Comparison of ENCODE assay signal across 10 cellular contexts in genomic region chr7:2530968-2531797, GRCh38. TPM values are rescaled to one million over a fixed set of nuclear protein-coding genes. Genes with fewer than 3 reads are reported as not detected.
A peak's percentile ranks its signal among the peaks of the same experiment; 100 is the strongest.
DNase-seq lines count a peak whose midpoint lies in the region; ATAC-seq, FAIRE-seq and TF ChIP-seq lines count a peak whose summit lies in the region.
"Not testable (repeated sequence)": the region's sequence is repeated elsewhere in the genome, so short reads cannot be mapped to it uniquely, and the experiment has no call there.
"Had no signal": no experiment of that assay in that cellular context is flagged by ENCODE, and none has a peak within 500 bp of the region (broad histone marks: within the 10 kb centered on the region; RNA-seq: fewer than 3 reads in every experiment).

No MANE protein-coding gene starts in this region.

- H2AFZ ChIP-seq in HCT116 (ENCODE audit: low read depth, low read length, poor library complexity, severe bottlenecking); K562 (ENCODE audit: low read depth, low read length); mesenchymal stem cell (ENCODE audit: low read depth, low read length): not testable (repeated sequence)

- in situ Hi-C loops in K562 (cut with MboI) = not testable (repeated sequence)

- not testable (repeated sequence) for H3K9me1 ChIP-seq in K562 (ENCODE audit: control insufficient read depth, insufficient read depth, low read length)

- not testable (repeated sequence) for H3K79me1 ChIP-seq in mesenchymal stem cell (replicated peaks; ENCODE audit: low read length, poor library complexity, severe bottlenecking)

- peak overlapping the region; percentile 78; the same call in 2 of the 3 replicates for H3K4me2 ChIP-seq in A549
- peak overlapping the region; percentile 56 for H3K4me2 ChIP-seq in HCT116 (ENCODE audit: low read length)
- H3K4me2 ChIP-seq in K562 (ENCODE audit: insufficient read depth, low read length); mesenchymal stem cell (ENCODE audit: low read length, poor library complexity, severe bottlenecking): not testable (repeated sequence)

- not testable (repeated sequence) for H3K27me3 ChIP-seq in HCT116 (ENCODE audit: insufficient read depth, low read length); K562 (ENCODE audit: control insufficient read depth in 2 of 2, insufficient read depth in 2 of 2, low read length in 2 of 2); mesenchymal stem cell (ENCODE audit: control insufficient read depth in 1 of 2, insufficient read depth in 1 of 2, low read length in 2 of 2)
- peaks cover 55% of the 10 kb centered on the region for H3K27me3 ChIP-seq in gastroesophageal sphincter

- DNase-seq in A549 (ENCODE audit: low read depth in 1 of 2, low spot score in 1 of 2); HCT116 (ENCODE audit: low read depth, low spot score); activated CD8-positive, alpha-beta T cell treated with anti-CD3 and anti-CD28 coated beads for 36 hours; K562 (ENCODE audit: extremely low read depth in 1 of 4, low spot score in 3 of 4); mesenchymal stem cell: not testable (repeated sequence)
- DNase-seq in NK-92 treated with Interleukin-12 subunit alpha and Interleukin-12 subunit beta, amount 100 ng/mL, for 24 hours (lab: John Stamatoyannopoulos, UW) = peak; percentile 23

- H2AK5ac ChIP-seq in mesenchymal stem cell (ENCODE audit: low read length, severe bottlenecking) = peak overlapping the region; percentile 8

- H3K4me1 ChIP-seq in A549 (peaks cover 50% of the 10 kb centered on the region), HCT116 (ENCODE audit: control insufficient read depth in 1 of 2, insufficient read depth in 2 of 2, low read length in 2 of 2) (peaks cover 37 to 41% of the 10 kb centered on the region in 2 experiments), K562 (replicated peaks in 1 of 2; ENCODE audit: control insufficient read depth in 2 of 2, insufficient read depth in 2 of 2, low read length in 2 of 2) (peaks cover 25 to 53% of the 10 kb centered on the region in 2 experiments), gastroesophageal sphincter (peaks cover 0 to 55% (median 14%) of the 10 kb centered on the region in 3 donors), mesenchymal stem cell (ENCODE audit: control insufficient read depth, insufficient read depth, low read depth, low read length) (peaks cover 46% of the 10 kb centered on the region)

- H3K18ac ChIP-seq in mesenchymal stem cell (ENCODE audit: low read depth in 1 of 2, low read length in 2 of 2) = peak overlapping the region in 1 of 2 experiments; percentile 71

- H3K9me3 ChIP-seq in A549; HCT116 (ENCODE audit: control insufficient read depth in 1 of 2, insufficient read depth in 1 of 2, low read depth in 1 of 2, low read length in 2 of 2); K562 (replicated peaks; ENCODE audit: control insufficient read depth, insufficient read depth, low read depth, low read length); gastroesophageal sphincter; mesenchymal stem cell (ENCODE audit: control insufficient read depth, low read length): not testable (repeated sequence)

- not testable (repeated sequence) for H3K4me3 ChIP-seq in A549; HCT116 (replicated peaks in 1 of 2; ENCODE audit: low read depth in 1 of 2, low read length in 2 of 2); K562; gastroesophageal sphincter; mesenchymal stem cell (ENCODE audit: insufficient read depth in 1 of 2, low read depth in 1 of 2, low read length in 2 of 2); skin epidermis

- H4K20me1 ChIP-seq in HCT116 (ENCODE audit: insufficient read depth); K562 (replicated peaks; ENCODE audit: control insufficient read depth, insufficient read depth, low read length): not testable (repeated sequence)

- not testable (repeated sequence) for FAIRE-seq in A549 (lab: Jason Lieb, UNC); K562 (lab: Jason Lieb, UNC)

- H3K4ac ChIP-seq in mesenchymal stem cell (ENCODE audit: low read depth in 1 of 2, low read length in 2 of 2) = not testable (repeated sequence)

- H3K27ac ChIP-seq in A549 = peak overlapping the region; percentile 95 to 96
- not testable (repeated sequence) for H3K27ac ChIP-seq in HCT116 (ENCODE audit: low read depth, low read length)
- peak overlapping the region; percentile 42; the same call in 1 of the 3 replicates for H3K27ac ChIP-seq in K562 (ENCODE audit: extremely low read depth, low read depth, low read length)
- H3K27ac ChIP-seq in gastroesophageal sphincter = peak overlapping the region in 3 of 4 donors; percentile 68 to 71 (median 71)
- peak overlapping the region; percentile 83 for H3K27ac ChIP-seq in mesenchymal stem cell (ENCODE audit: low read length, poor library complexity, severe bottlenecking)
- peak overlapping the region in 19 of 21 experiments; percentile 71 to 99 (median 85) for H3K27ac ChIP-seq in skin epidermis

- TF ChIP-seq POLR2A in A549 (IDR thresholded peaks at IDR 0.05; ENCODE audit: low read length); HCT116 (IDR thresholded peaks at IDR 0.05; ENCODE audit: borderline replicate concordance, extremely low read depth, insufficient read depth, insufficient read length); K562 (conservative IDR thresholded peaks at IDR 0.05); gastroesophageal sphincter (IDR thresholded peaks at IDR 0.05): not testable (repeated sequence)

- H2BK5ac ChIP-seq in mesenchymal stem cell (ENCODE audit: low read depth, low read length, poor library complexity, severe bottlenecking) = not testable (repeated sequence)

- not testable (repeated sequence) for BruUV-seq in HCT116 (replicated peaks; lab: Mats Ljungman, UMichigan); K562 (replicated peaks; lab: Mats Ljungman, UMichigan)

- H3K9me2 ChIP-seq in HCT116 (ENCODE audit: insufficient read depth) = not testable (repeated sequence)

- POLR2A ChIA-PET in A549 (lab: Yijun Ruan, JAX); HCT116 (lab: Charles Lee): not testable (repeated sequence)
- POLR2A ChIA-PET in activated CD8-positive, alpha-beta T cell treated with anti-CD3 and anti-CD28 coated beads for 36 hours (lab: Charles Lee) = interaction anchor here (0.6 to 1.9 kb wide), 7 partner anchors 9 to 239 kb away, joined by 3 to 12 read pairs (median 4); partner anchors contain the start of gene LFNG
- POLR2A ChIA-PET in K562 (lab: Yijun Ruan, JAX) = interaction anchor here (0.7 kb wide), 1 partner anchor 152 kb away, joined by 3 read pairs; no protein-coding TSS in a partner anchor

- peaks cover 51% of the 10 kb centered on the region for H3K4me1 Mint-ChIP-seq in activated CD8-positive, alpha-beta T cell treated with anti-CD3 and anti-CD28 coated beads for 36 hours (ENCODE audit: low read depth)

- not testable (repeated sequence) for TF ChIP-seq CTCF in A549 (IDR thresholded peaks at IDR 0.05); HCT116 (IDR thresholded peaks at IDR 0.05 in 2 of 3, conservative IDR thresholded peaks at IDR 0.05 in 1 of 3; ENCODE audit: borderline replicate concordance in 1 of 3, insufficient read depth in 1 of 3, low read depth in 2 of 3, low read length in 2 of 3); activated CD8-positive, alpha-beta T cell treated with anti-CD3 and anti-CD28 coated beads for 36 hours (IDR thresholded peaks at IDR 0.05); K562 (IDR thresholded peaks at IDR 0.05 in 2 of 3, conservative IDR thresholded peaks at IDR 0.05 in 1 of 3; ENCODE audit: insufficient read depth in 2 of 3, low read depth in 1 of 3, low read length in 3 of 3); gastroesophageal sphincter (IDR thresholded peaks at IDR 0.05)

- H3K79me2 ChIP-seq in HCT116 (ENCODE audit: insufficient read depth, low read length); K562 (ENCODE audit: control insufficient read depth, insufficient read depth, low read length): not testable (repeated sequence)

- peak overlapping the region; percentile 69 for H3K4me3 Mint-ChIP-seq in activated CD8-positive, alpha-beta T cell treated with anti-CD3 and anti-CD28 coated beads for 36 hours

- not testable (repeated sequence) for H3K27me3 Mint-ChIP-seq in activated CD8-positive, alpha-beta T cell treated with anti-CD3 and anti-CD28 coated beads for 36 hours

- not testable (repeated sequence) for H4K8ac ChIP-seq in mesenchymal stem cell (ENCODE audit: low read length)

- H3K27ac Mint-ChIP-seq in activated CD8-positive, alpha-beta T cell treated with anti-CD3 and anti-CD28 coated beads for 36 hours = peak overlapping the region; percentile 92

- WGBS in A549 (ENCODE audit: missing lambda C conversion rate) = 83% methylated on average over 9 of the region's 44 CpGs
- whole genome bisulfite sequencing in K562 (ENCODE audit: insufficient coverage, low coverage, missing lambda C conversion rate) = 70% methylated on average over 8 of the region's 44 CpGs
- no CpG with 5 or more reads among the region's 44 CpGs for WGBS in gastroesophageal sphincter (ENCODE audit: low coverage in 1 of 2), 2 donors
- WGBS in mesenchymal stem cell = 92% methylated on average over 36 of the region's 44 CpGs

- peak overlapping the region; percentile 13 for H4K91ac ChIP-seq in mesenchymal stem cell (ENCODE audit: low read length)

- H2BK15ac ChIP-seq in mesenchymal stem cell (ENCODE audit: low read depth, poor library complexity, severe bottlenecking) = peak overlapping the region; percentile 64

- TF ChIP-seq EP300 in A549 (IDR thresholded peaks at IDR 0.05); K562 (IDR thresholded peaks at IDR 0.05; ENCODE audit: low read length); gastroesophageal sphincter (IDR thresholded peaks at IDR 0.05): not testable (repeated sequence)

- intact Hi-C loops in HCT116 (cut with micrococcal nuclease); K562 (cut with micrococcal nuclease): not testable (repeated sequence)
- intact Hi-C loops in activated CD8-positive, alpha-beta T cell treated with anti-CD3 and anti-CD28 coated beads for 36 hours (cut with micrococcal nuclease) = loop anchor here (1.0 kb wide), 1 partner anchor 9 kb away; no protein-coding TSS in a partner anchor

- H3K36me3 ChIP-seq in HCT116 (ENCODE audit: control insufficient read depth in 1 of 2, insufficient read depth in 2 of 2, low read length in 2 of 2); K562 (ENCODE audit: control insufficient read depth, insufficient read depth, low read length): not testable (repeated sequence)
- H3K36me3 ChIP-seq in gastroesophageal sphincter (peaks cover 0 to 14% of the 10 kb centered on the region in 2 donors), mesenchymal stem cell (ENCODE audit: control insufficient read depth in 1 of 2, insufficient read depth in 2 of 2, low read depth in 1 of 2, low read length in 2 of 2) (peaks cover 0 to 48% of the 10 kb centered on the region in 2 experiments)

- not testable (repeated sequence) for H3K9me3 Mint-ChIP-seq in activated CD8-positive, alpha-beta T cell treated with anti-CD3 and anti-CD28 coated beads for 36 hours

- ATAC-seq in A549; HCT116; activated CD8-positive, alpha-beta T cell treated with anti-CD3 and anti-CD28 coated beads for 36 hours; K562; gastroesophageal sphincter: not testable (repeated sequence)

- RAD21 ChIA-PET in HCT116 (lab: Charles Lee; ENCODE audit: low non-redundant PET in 1 of 2, low total read pairs in 2 of 2, uncharacterized antibody in 2 of 2, unreplicated experiment in 2 of 2) = not testable (repeated sequence)

- not testable (repeated sequence) for H2BK120ac ChIP-seq in mesenchymal stem cell (ENCODE audit: low read depth, low read length)

- not testable (repeated sequence) for H3K9ac ChIP-seq in HCT116 (ENCODE audit: low read length); mesenchymal stem cell (ENCODE audit: low read length)
- H3K9ac ChIP-seq in K562 (ENCODE audit: insufficient read depth in 1 of 2, low read depth in 2 of 2, low read length in 2 of 2) = peak overlapping the region in 1 of 2 experiments; percentile 53; a peak in 1 of 4 replicates

- H3K36me3 Mint-ChIP-seq in activated CD8-positive, alpha-beta T cell treated with anti-CD3 and anti-CD28 coated beads for 36 hours (ENCODE audit: low read depth) = peaks cover 13% of the 10 kb centered on the region

- H3K14ac ChIP-seq in mesenchymal stem cell (ENCODE audit: low read length in 2 of 2) = not testable (repeated sequence)

- CTCF ChIA-PET in A549 (lab: Yijun Ruan, JAX); HCT116 (lab: Charles Lee); K562 (lab: Yijun Ruan, JAX; ENCODE audit: low intra/inter-chr PET ratio): not testable (repeated sequence)
- CTCF ChIA-PET in activated CD8-positive, alpha-beta T cell treated with anti-CD3 and anti-CD28 coated beads for 36 hours (lab: Charles Lee) = interaction anchor here (1.8 kb wide), 1 partner anchor 178 kb away, joined by 5 read pairs; no protein-coding TSS in a partner anchor

- not testable (repeated sequence) for TF ChIP-seq RAD21 in A549 (conservative IDR thresholded peaks at IDR 0.05 in 1 of 2, IDR thresholded peaks at IDR 0.05 in 1 of 2); HCT116 (IDR thresholded peaks at IDR 0.05; ENCODE audit: low read depth); K562 (CRISPR knock-in tag; conservative IDR thresholded peaks at IDR 0.05 in 1 of 2, IDR thresholded peaks at IDR 0.05 in 1 of 2)

- not testable (repeated sequence) for H3K23ac ChIP-seq in mesenchymal stem cell (ENCODE audit: low read length in 2 of 2)

- H2BK12ac ChIP-seq in mesenchymal stem cell (ENCODE audit: low read length in 2 of 2) = peak overlapping the region; percentile 53 to 72

RNA-seq across cellular contexts. Expression of gene LFNG, which starts 11.6 kb away (rescaled TPM):
- polyA plus RNA-seq in A549 (2011; rRNA removed) (2.3 and 2.9 TPM in 2 replicates), A549 (2017; fragmentation: RNase III; extraction: RNeasy Plus Mini Kit Qiagen cat#74134 plus additional on column Dnase treatment) (5.8 to 7.3 TPM (median 6.3 TPM) in 3 replicates), K562 (2011; rRNA removed) (0.86 and 1.2 TPM in 2 replicates), K562 (2014; fragmentation: Illumina TruSeq; extraction: Trizol) (0.24 and 0.39 TPM in 2 replicates), K562 (2014; fragmentation: Nextera tagmentation; extraction: Ambion mirVana) (under 1 TPM in 1 of 2 experiments, not detected in 1; 0.03 TPM), K562 (2014; rRNA removed) (0.25 and 0.28 TPM in 2 replicates)
- 4.7 and 6.4 TPM in 2 replicates for polyA plus RNA-seq in A549 (2012; cell fraction: cytosol; rRNA removed)
- 10.0 and 15.6 TPM in 2 replicates for polyA plus RNA-seq in A549 (2012; cell fraction: nucleus; rRNA removed)
- polyA minus RNA-seq in A549 (2011; rRNA and poly(A)+ RNA removed) = 2.7 and 3.0 TPM in 2 replicates
- total RNA-seq in HCT116 (2021; ENCODE audit: unreplicated experiment) (14.3 TPM), K562 (2014; rRNA removed) (0.49 and 0.73 TPM in 2 replicates), K562 (2014; rRNA removed; fragmentation: Illumina TruSeq; extraction: Trizol) (0.18 and 0.22 TPM in 2 replicates), K562 (2015; rRNA removed; fragmentation: Illumina TruSeq; extraction: Trizol) (0.25 and 0.30 TPM in 2 replicates), K562 (2021) (0.81 and 0.89 TPM in 2 replicates), gastroesophageal sphincter (1 to 10 TPM; 4.4 to 9.8 (median 8.4) TPM)
- 3.9 and 4.3 TPM in 2 replicates for polyA plus RNA-seq in HCT116 (2012)
- 10 to 100 TPM; 50.6 TPM for total RNA-seq in activated CD8-positive, alpha-beta T cell treated with anti-CD3 and anti-CD28 coated beads for 36 hours
- total RNA-seq in K562 (2011; cell fraction: chromatin; rRNA removed; ENCODE audit: low replicate concordance) = 0.76 and 4.3 TPM in 2 replicates
- 3.6 and 4.7 TPM in 2 replicates for total RNA-seq in K562 (2011; cell fraction: nucleolus; rRNA removed)
- 2.0 and 2.1 TPM in 2 replicates for total RNA-seq in K562 (2011; cell fraction: nucleoplasm; rRNA removed)
- polyA plus RNA-seq in K562 (2011; cell fraction: cytosol; rRNA removed) = 1.4 and 2.5 TPM in 2 replicates
- 4.7 and 6.5 TPM in 2 replicates for polyA plus RNA-seq in K562 (2011; cell fraction: nucleus; rRNA removed)
- polyA plus RNA-seq in K562 (2012) = 0.43 and 0.47 TPM in 2 replicates
- 0.45 and 0.49 TPM in 2 replicates for polyA minus RNA-seq in K562 (2011; rRNA and poly(A)+ RNA removed)
- 0.91 and 1.0 TPM in 2 replicates for polyA minus RNA-seq in K562 (2011; cell fraction: cytosol; rRNA and poly(A)+ RNA removed)
- polyA minus RNA-seq in K562 (2011; cell fraction: nucleus; rRNA and poly(A)+ RNA removed) = 3.6 and 3.8 TPM in 2 replicates
- polyA plus RNA-seq in mesenchymal stem cell (2013, experiment 1 of 2) = 0.22 TPM
- 0.21 TPM for polyA plus RNA-seq in mesenchymal stem cell (2013, experiment 2 of 2)

RNA-seq across cellular contexts. Expression of gene BRAT1, which starts 24.1 kb away (rescaled TPM):
- polyA plus RNA-seq in A549 (2011; rRNA removed) = 11.9 and 13.3 TPM in 2 replicates
- polyA plus RNA-seq in A549 (2012; cell fraction: cytosol; rRNA removed) = 35.3 and 50.2 TPM in 2 replicates
- 140 and 205 TPM in 2 replicates for polyA plus RNA-seq in A549 (2012; cell fraction: nucleus; rRNA removed)
- polyA plus RNA-seq in A549 (2017; fragmentation: RNase III; extraction: RNeasy Plus Mini Kit Qiagen cat#74134 plus additional on column Dnase treatment) = 22.6 to 25.6 TPM (median 24.4 TPM) in 3 replicates
- 12.4 and 13.3 TPM in 2 replicates for polyA minus RNA-seq in A549 (2011; rRNA and poly(A)+ RNA removed)
- total RNA-seq in HCT116 (2021; ENCODE audit: unreplicated experiment) = 47.6 TPM
- 32.1 and 35.3 TPM in 2 replicates for polyA plus RNA-seq in HCT116 (2012)
- 10 to 100 TPM; 30.9 to 32.6 TPM for total RNA-seq in activated CD8-positive, alpha-beta T cell treated with anti-CD3 and anti-CD28 coated beads for 36 hours
- total RNA-seq in K562 (2011; cell fraction: chromatin; rRNA removed; ENCODE audit: low replicate concordance) = 18.7 and 76.7 TPM in 2 replicates
- 75.9 and 80.0 TPM in 2 replicates for total RNA-seq in K562 (2011; cell fraction: nucleolus; rRNA removed)
- total RNA-seq in K562 (2011; cell fraction: nucleoplasm; rRNA removed) = 35.8 and 37.1 TPM in 2 replicates
- total RNA-seq in K562 (2014; rRNA removed) = 48.2 and 53.8 TPM in 2 replicates
- total RNA-seq in K562 (2014; rRNA removed; fragmentation: Illumina TruSeq; extraction: Trizol) = 1.9 and 3.7 TPM in 2 replicates
- total RNA-seq in K562 (2015; rRNA removed; fragmentation: Illumina TruSeq; extraction: Trizol) = 14.6 and 17.4 TPM in 2 replicates
- 49.6 and 49.8 TPM in 2 replicates for total RNA-seq in K562 (2021)
- 10.5 and 23.7 TPM in 2 replicates for polyA plus RNA-seq in K562 (2011; rRNA removed)
- polyA plus RNA-seq in K562 (2011; cell fraction: cytosol; rRNA removed) = 14.1 and 48.2 TPM in 2 replicates
- 84.7 and 142 TPM in 2 replicates for polyA plus RNA-seq in K562 (2011; cell fraction: nucleus; rRNA removed)
- polyA plus RNA-seq in K562 (2012) = 37.7 and 38.8 TPM in 2 replicates
- 5.8 and 20.3 TPM in 2 replicates for polyA plus RNA-seq in K562 (2014; fragmentation: Illumina TruSeq; extraction: Trizol)
- under 1 TPM; 0.13 to 0.31 TPM for polyA plus RNA-seq in K562 (2014; fragmentation: Nextera tagmentation; extraction: Ambion mirVana)
- polyA plus RNA-seq in K562 (2014; rRNA removed) = 35.3 and 39.1 TPM in 2 replicates
- polyA minus RNA-seq in K562 (2011; rRNA and poly(A)+ RNA removed) = 3.2 and 7.4 TPM in 2 replicates
- 27.3 and 27.9 TPM in 2 replicates for polyA minus RNA-seq in K562 (2011; cell fraction: cytosol; rRNA and poly(A)+ RNA removed)
- polyA minus RNA-seq in K562 (2011; cell fraction: nucleus; rRNA and poly(A)+ RNA removed) = 22.2 and 25.0 TPM in 2 replicates
- 10 to 100 TPM; 19.9 to 36.0 (median 32.4) TPM for total RNA-seq in gastroesophageal sphincter
- 10.5 TPM for polyA plus RNA-seq in mesenchymal stem cell (2013, experiment 1 of 2)
- polyA plus RNA-seq in mesenchymal stem cell (2013, experiment 2 of 2) = 10.6 TPM

RNA-seq across cellular contexts. Expression of gene IQCE, which starts 27.6 kb away (rescaled TPM):
- 10.1 and 10.6 TPM in 2 replicates for polyA plus RNA-seq in A549 (2011; rRNA removed)
- polyA plus RNA-seq in A549 (2012; cell fraction: cytosol; rRNA removed) = 8.9 and 9.3 TPM in 2 replicates
- 16.7 and 18.2 TPM in 2 replicates for polyA plus RNA-seq in A549 (2012; cell fraction: nucleus; rRNA removed)
- 11.3 to 13.0 TPM (median 12.8 TPM) in 3 replicates for polyA plus RNA-seq in A549 (2017; fragmentation: RNase III; extraction: RNeasy Plus Mini Kit Qiagen cat#74134 plus additional on column Dnase treatment)
- 10.6 and 13.3 TPM in 2 replicates for polyA minus RNA-seq in A549 (2011; rRNA and poly(A)+ RNA removed)
- 21.4 TPM for total RNA-seq in HCT116 (2021; ENCODE audit: unreplicated experiment)
- polyA plus RNA-seq in HCT116 (2012) = 10.4 and 12.2 TPM in 2 replicates
- 1 to 10 TPM; 4.0 to 4.3 TPM for total RNA-seq in activated CD8-positive, alpha-beta T cell treated with anti-CD3 and anti-CD28 coated beads for 36 hours
- 26.8 and 52.1 TPM in 2 replicates for total RNA-seq in K562 (2011; cell fraction: chromatin; rRNA removed; ENCODE audit: low replicate concordance)
- total RNA-seq in K562 (2011; cell fraction: nucleolus; rRNA removed) = 20.3 and 21.5 TPM in 2 replicates
- 22.9 and 30.8 TPM in 2 replicates for total RNA-seq in K562 (2011; cell fraction: nucleoplasm; rRNA removed)
- 7.2 and 8.5 TPM in 2 replicates for total RNA-seq in K562 (2014; rRNA removed)
- 1.7 and 3.5 TPM in 2 replicates for total RNA-seq in K562 (2014; rRNA removed; fragmentation: Illumina TruSeq; extraction: Trizol)
- 3.7 and 4.2 TPM in 2 replicates for total RNA-seq in K562 (2015; rRNA removed; fragmentation: Illumina TruSeq; extraction: Trizol)
- total RNA-seq in K562 (2021) = 7.8 and 8.7 TPM in 2 replicates
- 3.2 and 5.0 TPM in 2 replicates for polyA plus RNA-seq in K562 (2011; rRNA removed)
- 2.3 and 3.0 TPM in 2 replicates for polyA plus RNA-seq in K562 (2011; cell fraction: cytosol; rRNA removed)
- 12.8 and 18.1 TPM in 2 replicates for polyA plus RNA-seq in K562 (2011; cell fraction: nucleus; rRNA removed)
- 5.3 and 7.0 TPM in 2 replicates for polyA plus RNA-seq in K562 (2012)
- polyA plus RNA-seq in K562 (2014; fragmentation: Illumina TruSeq; extraction: Trizol) = 4.4 and 6.5 TPM in 2 replicates
- polyA plus RNA-seq in K562 (2014; fragmentation: Nextera tagmentation; extraction: Ambion mirVana) = under 1 TPM; 0.18 to 0.28 TPM
- polyA plus RNA-seq in K562 (2014; rRNA removed) = 5.1 and 6.1 TPM in 2 replicates
- 3.7 and 4.7 TPM in 2 replicates for polyA minus RNA-seq in K562 (2011; rRNA and poly(A)+ RNA removed)
- polyA minus RNA-seq in K562 (2011; cell fraction: cytosol; rRNA and poly(A)+ RNA removed) = 3.9 and 4.8 TPM in 2 replicates
- 5.5 and 5.9 TPM in 2 replicates for polyA minus RNA-seq in K562 (2011; cell fraction: nucleus; rRNA and poly(A)+ RNA removed)
- total RNA-seq in gastroesophageal sphincter = 10 to 100 TPM in 3 of 4 donors, 1 to 10 TPM in 1; 9.7 to 23.5 (median 15.6) TPM
- polyA plus RNA-seq in mesenchymal stem cell (2013, experiment 1 of 2) = 10.2 TPM
- 10.0 TPM for polyA plus RNA-seq in mesenchymal stem cell (2013, experiment 2 of 2)

RNA-seq across cellular contexts. Expression of gene GRIFIN, which starts 55.0 kb away (rescaled TPM):
- not detected in 2 replicates for polyA plus RNA-seq in A549 (2011; rRNA removed)
- polyA plus RNA-seq in A549 (2012; cell fraction: cytosol; rRNA removed) = not detected in 2 replicates
- not detected in 2 replicates for polyA plus RNA-seq in A549 (2012; cell fraction: nucleus; rRNA removed)
- not detected in 3 replicates for polyA plus RNA-seq in A549 (2017; fragmentation: RNase III; extraction: RNeasy Plus Mini Kit Qiagen cat#74134 plus additional on column Dnase treatment)
- not detected in 2 replicates for polyA minus RNA-seq in A549 (2011; rRNA and poly(A)+ RNA removed)
- not detected for total RNA-seq in HCT116 (2021; ENCODE audit: unreplicated experiment)
- not detected in 2 replicates for polyA plus RNA-seq in HCT116 (2012)
- total RNA-seq in activated CD8-positive, alpha-beta T cell treated with anti-CD3 and anti-CD28 coated beads for 36 hours = not detected
- not detected in 2 replicates for total RNA-seq in K562 (2011; cell fraction: chromatin; rRNA removed; ENCODE audit: low replicate concordance)
- not detected in 2 replicates for total RNA-seq in K562 (2011; cell fraction: nucleolus; rRNA removed)
- total RNA-seq in K562 (2011; cell fraction: nucleoplasm; rRNA removed) = not detected in 2 replicates
- total RNA-seq in K562 (2014; rRNA removed) = not detected in 2 replicates
- total RNA-seq in K562 (2014; rRNA removed; fragmentation: Illumina TruSeq; extraction: Trizol) = not detected in 2 replicates
- total RNA-seq in K562 (2015; rRNA removed; fragmentation: Illumina TruSeq; extraction: Trizol) = not detected in 2 replicates
- not detected in 2 replicates for total RNA-seq in K562 (2021)
- not detected in 2 replicates for polyA plus RNA-seq in K562 (2011; rRNA removed)
- polyA plus RNA-seq in K562 (2011; cell fraction: cytosol; rRNA removed) = not detected in 2 replicates
- polyA plus RNA-seq in K562 (2011; cell fraction: nucleus; rRNA removed) = not detected in 2 replicates
- polyA plus RNA-seq in K562 (2012) = not detected in 2 replicates
- polyA plus RNA-seq in K562 (2014; fragmentation: Illumina TruSeq; extraction: Trizol) = not detected in 2 replicates
- not detected for polyA plus RNA-seq in K562 (2014; fragmentation: Nextera tagmentation; extraction: Ambion mirVana)
- not detected in 2 replicates for polyA plus RNA-seq in K562 (2014; rRNA removed)
- polyA minus RNA-seq in K562 (2011; rRNA and poly(A)+ RNA removed) = not detected in 2 replicates
- not detected in 2 replicates for polyA minus RNA-seq in K562 (2011; cell fraction: cytosol; rRNA and poly(A)+ RNA removed)
- not detected in 2 replicates for polyA minus RNA-seq in K562 (2011; cell fraction: nucleus; rRNA and poly(A)+ RNA removed)
- not detected for total RNA-seq in gastroesophageal sphincter
- polyA plus RNA-seq in mesenchymal stem cell (2013, experiment 1 of 2) = not detected
- polyA plus RNA-seq in mesenchymal stem cell (2013, experiment 2 of 2) = not detected
- total RNA-seq: Caco-2, fibroblast of lung had no signal
- polyA plus RNA-seq: fibroblast of lung had no signal
